Comparison of ENCODE assay signal across 1 cellular context in genomic region chr4:67721317-67721769, GRCh38.
TF ChIP-seq lines count a peak whose summit lies in the region.

No MANE protein-coding gene starts in this region.

TF ChIP-seq in HCT116, 20 proteins besides CTCF, POLR2A, EP300 and RAD21:
- no peak for TF ChIP-seq ATF3 (IDR thresholded peaks at IDR 0.05)
- no peak for TF ChIP-seq SRF (IDR thresholded peaks at IDR 0.05; ENCODE audit: low read depth)
- no peak for TF ChIP-seq FOSL1 (IDR thresholded peaks at IDR 0.05; ENCODE audit: low read depth)
- TF ChIP-seq EZH2 (IDR thresholded peaks at IDR 0.05), result no peak
- no peak for TF ChIP-seq EZH2phosphoT487 (IDR thresholded peaks at IDR 0.05; ENCODE audit: borderline replicate concordance)
- no peak for TF ChIP-seq POLR2AphosphoS5 (IDR thresholded peaks at IDR 0.05; ENCODE audit: low read depth, low read length)
- TF ChIP-seq EGR1 (IDR thresholded peaks at IDR 0.05; ENCODE audit: low read depth), result no peak
- TF ChIP-seq MAX (IDR thresholded peaks at IDR 0.05), result no peak
- TF ChIP-seq YY1 (IDR thresholded peaks at IDR 0.05; ENCODE audit: extremely low read depth, insufficient replicate concordance, low read depth, low read length), result no peak
- TF ChIP-seq TCF7L2 (IDR thresholded peaks at IDR 0.05; ENCODE audit: borderline replicate concordance, extremely low read depth, insufficient read depth, insufficient read length), result no peak
- no peak for TF ChIP-seq SP1 (IDR thresholded peaks at IDR 0.05; ENCODE audit: low read depth)
- TF ChIP-seq ELF1 (IDR thresholded peaks at IDR 0.05; ENCODE audit: borderline replicate concordance, low read depth), result no peak
- TF ChIP-seq ZFX (IDR thresholded peaks at IDR 0.05), result no peak
- no peak for TF ChIP-seq ZNF274 (IDR thresholded peaks at IDR 0.05; ENCODE audit: low read depth, low read length)
- no peak for TF ChIP-seq SIN3A (IDR thresholded peaks at IDR 0.05; ENCODE audit: low read depth)
- TF ChIP-seq JUND (IDR thresholded peaks at IDR 0.05), result no peak
